In genomic region chr9:129609486-129610192, GRCh38 we compare ENCODE assay signal across 8 cellular contexts. TPM values are rescaled to one million over a fixed set of nuclear protein-coding genes. Genes with fewer than 3 reads are reported as not detected.
DNase-seq lines count a peak whose midpoint lies in the region; ATAC-seq, FAIRE-seq and TF ChIP-seq lines count a peak whose summit lies in the region.

No MANE protein-coding gene starts in this region.

- no peak for FAIRE-seq in astrocyte (lab: Jason Lieb, UNC)

- H3K9me3 Mint-ChIP-seq in astrocyte (ENCODE audit: unreplicated experiment): peaks cover 2% of the 10 kb centered on the region
- H3K9me3 Mint-ChIP-seq in stimulated activated effector memory CD8-positive, alpha-beta T cell treated with anti-CD3 and anti-CD28 coated beads, Interleukin-12 subunit alpha, Interleukin-12 subunit beta, amount 100 ng/mL, for 72 hours: no peaks in the 10 kb centered on the region

- H3K27ac Mint-ChIP-seq in astrocyte (ENCODE audit: unreplicated experiment): peak overlapping the region; percentile 94
- H3K27ac Mint-ChIP-seq in stimulated activated effector memory CD8-positive, alpha-beta T cell treated with anti-CD3 and anti-CD28 coated beads, Interleukin-12 subunit alpha, Interleukin-12 subunit beta, amount 100 ng/mL, for 72 hours: peak overlapping the region; percentile 90

- H3K27me3 Mint-ChIP-seq in astrocyte (ENCODE audit: low read depth, unreplicated experiment): no peaks in the 10 kb centered on the region

- H3K4me2 ChIP-seq in astrocyte (ENCODE audit: low read length): peak overlapping the region; percentile 98

- H3K4me1 Mint-ChIP-seq in astrocyte (ENCODE audit: low read depth, unreplicated experiment): peaks cover 12% of the 10 kb centered on the region
- peaks cover 54% of the 10 kb centered on the region for H3K4me1 Mint-ChIP-seq in stimulated activated effector memory CD8-positive, alpha-beta T cell treated with anti-CD3 and anti-CD28 coated beads, Interleukin-12 subunit alpha, Interleukin-12 subunit beta, amount 100 ng/mL, for 72 hours

- no peak for TF ChIP-seq CTCF in astrocyte (IDR thresholded peaks at IDR 0.05; ENCODE audit: insufficient read depth, low read depth, low read length)

- H3K9ac ChIP-seq in SK-N-MC (ENCODE audit: insufficient read length): peak overlapping the region; percentile 32
- H3K9ac ChIP-seq in astrocyte (ENCODE audit: low read length): peak overlapping the region; percentile 55

- H2AFZ ChIP-seq in astrocyte (ENCODE audit: low read depth, low read length): peak overlapping the region; percentile 80

- H3K27me3 ChIP-seq in astrocyte (ENCODE audit: insufficient read depth, low read length): no peaks in the 10 kb centered on the region

- no peaks in the 10 kb centered on the region for H4K20me1 ChIP-seq in astrocyte (ENCODE audit: insufficient read depth, low read length)

- peaks cover 21% of the 10 kb centered on the region for H3K4me1 ChIP-seq in astrocyte (ENCODE audit: insufficient read depth, low read length)

- DNase-seq in EH (ENCODE audit: low read depth) (peak; percentile 54), SK-N-MC (ENCODE audit: low read depth, low spot score) (no peak), astrocyte (ENCODE audit: low read depth) (peak; percentile 61), iPS-NIHi7 (ENCODE audit: extremely low spot score) (peak; percentile 49), NCI-H446 (lab: John Stamatoyannopoulos, UW) (no peak), NCI-H146 (lab: John Stamatoyannopoulos, UW) (no peak), NCI-H187 (lab: John Stamatoyannopoulos, UW) (no peak)
- DNase-seq in stimulated activated effector memory CD8-positive, alpha-beta T cell treated with anti-CD3 and anti-CD28 coated beads, Interleukin-12 subunit alpha, Interleukin-12 subunit beta, amount 100 ng/mL, for 72 hours (ENCODE audit: low spot score in 2 of 2): peak in 1 of 2 donors; percentile 73

- H3K9me3 ChIP-seq in SK-N-MC (ENCODE audit: low read depth, low read length) (no peaks in the 10 kb centered on the region), astrocyte (ENCODE audit: insufficient read depth, low read depth, low read length) (no peaks in the 10 kb centered on the region)

- no peak overlapping the region for H3K4me3 ChIP-seq in SK-N-MC
- H3K4me3 ChIP-seq in astrocyte (ENCODE audit: insufficient read depth, low read depth, low read length): peak overlapping the region; percentile 39

- H3K4me3 Mint-ChIP-seq in astrocyte (ENCODE audit: unreplicated experiment): peak overlapping the region; percentile 82
- peak overlapping the region; percentile 86 for H3K4me3 Mint-ChIP-seq in stimulated activated effector memory CD8-positive, alpha-beta T cell treated with anti-CD3 and anti-CD28 coated beads, Interleukin-12 subunit alpha, Interleukin-12 subunit beta, amount 100 ng/mL, for 72 hours

- H3K36me3 ChIP-seq in SK-N-MC (ENCODE audit: insufficient read depth, low read length) (no peaks in the 10 kb centered on the region), astrocyte (ENCODE audit: insufficient read depth, low read length) (no peaks in the 10 kb centered on the region)

- peak; percentile 67 for ATAC-seq in stimulated activated effector memory CD8-positive, alpha-beta T cell treated with anti-CD3 and anti-CD28 coated beads, Interleukin-12 subunit alpha, Interleukin-12 subunit beta, amount 100 ng/mL, for 72 hours

- no peaks in the 10 kb centered on the region for H3K36me3 Mint-ChIP-seq in astrocyte (ENCODE audit: low read depth, unreplicated experiment)
- H3K36me3 Mint-ChIP-seq in stimulated activated effector memory CD8-positive, alpha-beta T cell treated with anti-CD3 and anti-CD28 coated beads, Interleukin-12 subunit alpha, Interleukin-12 subunit beta, amount 100 ng/mL, for 72 hours: peaks cover 10% of the 10 kb centered on the region

- no peaks in the 10 kb centered on the region for H3K79me2 ChIP-seq in astrocyte (ENCODE audit: insufficient read depth, low read length)

- H3K27ac ChIP-seq in SK-N-MC (no peak overlapping the region), astrocyte (ENCODE audit: low read depth, low read length) (no peak overlapping the region)

RNA-seq across cellular contexts. Expression of gene C9orf50, which starts 11.3 kb away (rescaled TPM):
- 0.41 TPM in 1 of 2 replicates, not detected in the other for total RNA-seq in astrocyte

RNA-seq across cellular contexts. Expression of gene NTMT1, which starts 16.3 kb away (rescaled TPM):
- 54.0 and 55.1 TPM in 2 replicates for total RNA-seq in astrocyte

RNA-seq across cellular contexts. Expression of gene ASB6, which starts 32.3 kb away (rescaled TPM):
- 21.7 and 24.3 TPM in 2 replicates for total RNA-seq in astrocyte

RNA-seq across cellular contexts. Expression of gene PRRX2, which starts 55.8 kb away (rescaled TPM):
- not detected in 2 replicates for total RNA-seq in astrocyte

Comparison
In these comparisons a context has a peak if more than half of its experiments do, and no peak if none do; other contexts are left out.
1. DNase-seq: peak in EH (single experiment), astrocyte (single experiment) and iPS-NIHi7 (single experiment); none in SK-N-MC (single experiment), NCI-H446 (0 of 2), NCI-H146 (single experiment) and NCI-H187 (0 of 2).